8 cellular contexts compared by ENCODE assay signal in the genomic region with DNA sequence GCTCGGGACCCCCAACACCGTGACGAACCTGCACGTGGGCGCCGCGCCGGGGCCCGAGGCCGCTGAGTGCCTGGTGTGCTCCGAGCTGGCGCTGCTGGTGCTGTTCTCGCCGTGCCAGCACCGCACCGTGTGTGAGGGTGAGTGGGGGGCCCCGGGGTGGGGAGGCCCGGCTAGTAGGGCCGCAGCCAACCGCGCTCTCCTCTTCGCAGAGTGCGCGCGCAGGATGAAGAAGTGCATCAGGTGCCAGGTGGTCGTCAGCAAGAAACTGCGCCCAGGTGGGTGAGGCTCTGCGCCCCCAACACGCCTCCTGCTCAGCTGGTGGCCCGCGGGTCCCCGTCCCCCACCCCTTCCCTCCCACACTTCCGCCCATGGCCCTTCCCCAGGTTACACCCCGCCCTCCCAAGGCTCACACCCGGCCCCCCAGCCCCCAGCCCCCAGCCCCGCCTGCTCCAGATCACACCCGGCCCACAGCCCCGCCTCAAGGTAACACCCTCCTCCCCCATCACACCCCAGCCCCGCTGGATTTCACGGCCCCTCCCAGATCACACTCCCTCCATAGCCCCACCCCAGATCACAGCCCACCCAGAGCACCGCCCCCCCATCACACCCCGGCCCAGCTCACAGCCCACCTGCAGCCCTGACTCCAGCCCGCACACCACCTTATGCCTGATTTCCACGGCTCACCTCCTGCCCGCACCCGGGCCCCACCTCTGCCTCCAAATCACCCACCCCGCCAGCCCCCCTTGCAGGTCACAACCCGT.
A peak's percentile ranks its signal among the peaks of the same experiment; 100 is the strongest.
DNase-seq lines count a peak whose midpoint lies in the region; ATAC-seq and TF ChIP-seq lines count a peak whose summit lies in the region.

No MANE protein-coding gene starts in this region.

- peak overlapping the region; percentile 85 to 86 for H3K4me3 Mint-ChIP-seq in effector memory CD8-positive, alpha-beta T cell

- H3K36me3 Mint-ChIP-seq in effector memory CD8-positive, alpha-beta T cell (ENCODE audit: insufficient read depth): peaks cover 22% of the 10 kb centered on the region

- DNase-seq in GM12864 (ENCODE audit: low read depth) (no peak), GOT3 (lab: John Stamatoyannopoulos, UW) (no peak), iPS-NIHi11 (ENCODE audit: low spot score) (no peak)
- DNase-seq in activated CD4-positive, alpha-beta T cell treated with anti-CD3 and anti-CD28 coated beads for 4 hours: peak; percentile 67 to 81
- DNase-seq in effector memory CD8-positive, alpha-beta T cell: peak; percentile 86 to 90 (median 87)
- DNase-seq in stimulated activated CD4-positive, alpha-beta T cell treated with anti-CD3 and anti-CD28 coated beads, Interleukin-4, amount 100 ng/mL, for 4 hours: peak; percentile 62 to 81

- H3K27me3 Mint-ChIP-seq in effector memory CD8-positive, alpha-beta T cell: no peaks in the 10 kb centered on the region

- H3K4me3 ChIP-seq in GM12864 (ENCODE audit: low read depth, low read length): peak overlapping the region; percentile 55

- peak overlapping the region; percentile 86 to 93 for H3K27ac Mint-ChIP-seq in effector memory CD8-positive, alpha-beta T cell

- TF ChIP-seq CTCF in GM12864 (IDR thresholded peaks at IDR 0.05; ENCODE audit: low read depth, low read length, missing control alignments): no peak

- ATAC-seq in effector memory CD8-positive, alpha-beta T cell (replicated peaks): peak; percentile 64
- ATAC-seq in HG03139 (IDR thresholded peaks at IDR 0.05; ENCODE audit: unreplicated experiment) (no peak), HG03469 (IDR thresholded peaks at IDR 0.05; ENCODE audit: unreplicated experiment) (no peak)

- H3K4me1 Mint-ChIP-seq in effector memory CD8-positive, alpha-beta T cell (ENCODE audit: low read depth in 2 of 2): peaks cover 2 to 9% of the 10 kb centered on the region in 2 donors

- H3K9me3 Mint-ChIP-seq in effector memory CD8-positive, alpha-beta T cell: no peaks in the 10 kb centered on the region

Comparison
In these comparisons a context has a peak if more than half of its experiments do, and no peak if none do; other contexts are left out.
1. DNase-seq: peak in activated CD4-positive, alpha-beta T cell treated with anti-CD3 and anti-CD28 coated beads for 4 hours (2 of 2), effector memory CD8-positive, alpha-beta T cell (3 of 3) and stimulated activated CD4-positive, alpha-beta T cell treated with anti-CD3 and anti-CD28 coated beads, Interleukin-4, amount 100 ng/mL, for 4 hours (2 of 2); none in GM12864 (single experiment), GOT3 (single experiment) and iPS-NIHi11 (single experiment).